Comparison of ENCODE assay signal across 33 cellular contexts in genomic region chr12:39383064-39383552, GRCh38.
"Had no signal": no experiment of that assay in that cellular context is flagged by ENCODE, and none has a peak within 500 bp of the region (broad histone marks: within the 10 kb centered on the region; RNA-seq: fewer than 3 reads in every experiment).

No MANE protein-coding gene starts in this region.

- H3K4me3 Mint-ChIP-seq: activated B cell treated with CpG ODN at 0.5 μM for 24 hours; activated CD4-positive, alpha-beta memory T cell treated with anti-CD3 and anti-CD28 coated beads, Interleukin-2, amount 10 ng/mL, durations not matched to agents 7 days and 5 days; activated CD4-positive, alpha-beta T cell treated with anti-CD3 and anti-CD28 coated beads for 36 hours; activated CD8-positive, alpha-beta memory T cell treated with anti-CD3 and anti-CD28 coated beads, Interleukin-2, amount 10 ng/mL, durations not matched to agents 7 days and 5 days; activated CD8-positive, alpha-beta T cell treated with anti-CD3 and anti-CD28 coated beads, Interleukin-2, amount 10 ng/mL, durations not matched to agents 7 days and 5 days; activated naive CD4-positive, alpha-beta T cell treated with anti-CD3 and anti-CD28 coated beads, Interleukin-2, amount 10 ng/mL, durations not matched to agents 7 days and 5 days; activated naive CD4-positive, alpha-beta T cell treated with anti-CD3 and anti-CD28 coated beads, Interleukin-2, amount 50 U/mL, for 24 hours; activated naive CD8-positive, alpha-beta T cell treated with anti-CD3 and anti-CD28 coated beads for 36 hours; activated T-cell treated with anti-CD3 and anti-CD28 coated beads, Interleukin-2, amount 50 U/mL, for 24 hours; T-helper 1 cell treated with Interleukin-12 subunit alpha and Interleukin-12 subunit beta and Interleukin-4 antibody, amounts not matched to agents 30 μg/mL and 1 μg/mL, for 36 hours; T-helper 2 cell treated with Interferon-gamma antibody and Interleukin-4, amounts not matched to agents 5 μg/mL and 100 μg/mL, for 36 hours had no signal

- H3K9me3 ChIP-seq: adrenal gland, body of pancreas, breast epithelium had no signal

- H3K9me3 Mint-ChIP-seq: activated B cell treated with CpG ODN at 0.5 μM for 24 hours; activated CD4-positive, alpha-beta memory T cell treated with anti-CD3 and anti-CD28 coated beads, Interleukin-2, amount 10 ng/mL, durations not matched to agents 7 days and 5 days; activated naive CD4-positive, alpha-beta T cell treated with anti-CD3 and anti-CD28 coated beads, Interleukin-2, amount 10 ng/mL, durations not matched to agents 7 days and 5 days; activated naive CD4-positive, alpha-beta T cell treated with anti-CD3 and anti-CD28 coated beads, Interleukin-2, amount 50 U/mL, for 24 hours; activated naive CD8-positive, alpha-beta T cell treated with anti-CD3 and anti-CD28 coated beads for 36 hours; activated T-cell treated with anti-CD3 and anti-CD28 coated beads, Interleukin-2, amount 50 U/mL, for 24 hours; activated T-helper 2 cell treated with anti-CD3 and anti-CD28 coated beads, Interferon-gamma antibody, Interleukin-2, Interleukin-4, amounts not matched to agents 10 μg/mL and 5 μg/mL and 100 μg/mL, durations not matched to agents 14 hours and 24 hours and 36 hours; T-helper 1 cell treated with Interleukin-12 subunit alpha and Interleukin-12 subunit beta and Interleukin-4 antibody, amounts not matched to agents 30 μg/mL and 1 μg/mL, for 36 hours; T-helper 2 cell treated with Interferon-gamma antibody and Interleukin-4, amounts not matched to agents 5 μg/mL and 100 μg/mL, for 36 hours had no signal

- DNase-seq: activated B cell treated with CpG ODN at 0.5 μM for 24 hours; activated CD4-positive, alpha-beta memory T cell treated with anti-CD3 and anti-CD28 coated beads, Interleukin-2, amount 10 ng/mL, durations not matched to agents 7 days and 5 days; activated CD4-positive, alpha-beta T cell treated with anti-CD3 and anti-CD28 coated beads for 1 hour; activated CD4-positive, alpha-beta T cell treated with anti-CD3 and anti-CD28 coated beads for 36 hours; activated CD4-positive, alpha-beta T cell treated with anti-CD3 and anti-CD28 coated beads for 48 hours; activated CD4-positive, alpha-beta T cell treated with anti-CD3 and anti-CD28 coated beads, Interleukin-2, amount 50 U/mL, for 1 hour; activated CD4-positive, alpha-beta T cell treated with anti-CD3 and anti-CD28 coated beads, Interleukin-2, amount 50 U/mL, for 48 hours; activated CD8-positive, alpha-beta memory T cell treated with anti-CD3 and anti-CD28 coated beads for 24 hours; activated CD8-positive, alpha-beta memory T cell treated with anti-CD3 and anti-CD28 coated beads, Interleukin-2, amount 10 ng/mL, durations not matched to agents 7 days and 5 days; activated CD8-positive, alpha-beta memory T cell treated with anti-CD3 and anti-CD28 coated beads, Interleukin-2, amount 50 U/mL, for 48 hours; activated CD8-positive, alpha-beta T cell treated with anti-CD3 and anti-CD28 coated beads, Interleukin-2, amount 10 ng/mL, durations not matched to agents 7 days and 5 days; activated effector memory CD4-positive, alpha-beta T cell treated with Interleukin-2 at 50 U/mL for 16 hours; activated gamma-delta T cell; activated naive CD4-positive, alpha-beta T cell treated with anti-CD3 and anti-CD28 coated beads, Interleukin-2, amount 10 ng/mL, durations not matched to agents 7 days and 5 days; activated naive CD4-positive, alpha-beta T cell treated with Interleukin-2 at 50 U/mL for 16 hours; activated naive CD8-positive, alpha-beta T cell treated with anti-CD3 and anti-CD28 coated beads for 36 hours; activated T-cell treated with anti-CD3 and anti-CD28 coated beads, Interleukin-2, amount 50 U/mL, for 24 hours; activated T-cell treated with anti-CD3 and anti-CD28 coated beads, Interleukin-2, amount 50 U/mL, for 48 hours; adrenal gland; amniotic stem cell; aorta; body of pancreas; brain microvascular endothelial cell; central memory CD4-positive, alpha-beta T cell; T-helper 1 cell; T-helper 2 cell; T-helper 9 cell had no signal

- H3K27ac ChIP-seq: adrenal gland, body of pancreas, brain microvascular endothelial cell, breast epithelium, VCaP had no signal

- ATAC-seq: activated CD4-positive, alpha-beta T cell treated with anti-CD3 and anti-CD28 coated beads for 36 hours; activated CD8-positive, alpha-beta memory T cell treated with anti-CD3 and anti-CD28 coated beads, Interleukin-2, amount 10 ng/mL, durations not matched to agents 7 days and 5 days; activated CD8-positive, alpha-beta T cell treated with anti-CD3 and anti-CD28 coated beads, Interleukin-2, amount 10 ng/mL, durations not matched to agents 7 days and 5 days; body of pancreas had no signal

- H3K27ac Mint-ChIP-seq: activated B cell treated with CpG ODN at 0.5 μM for 24 hours; activated CD4-positive, alpha-beta memory T cell treated with anti-CD3 and anti-CD28 coated beads, Interleukin-2, amount 10 ng/mL, durations not matched to agents 7 days and 5 days; activated CD4-positive, alpha-beta T cell treated with anti-CD3 and anti-CD28 coated beads for 36 hours; activated CD8-positive, alpha-beta memory T cell treated with anti-CD3 and anti-CD28 coated beads, Interleukin-2, amount 10 ng/mL, durations not matched to agents 7 days and 5 days; activated CD8-positive, alpha-beta T cell treated with anti-CD3 and anti-CD28 coated beads, Interleukin-2, amount 10 ng/mL, durations not matched to agents 7 days and 5 days; activated naive CD4-positive, alpha-beta T cell treated with anti-CD3 and anti-CD28 coated beads, Interleukin-2, amount 10 ng/mL, durations not matched to agents 7 days and 5 days; activated naive CD4-positive, alpha-beta T cell treated with anti-CD3 and anti-CD28 coated beads, Interleukin-2, amount 50 U/mL, for 24 hours; activated naive CD8-positive, alpha-beta T cell treated with anti-CD3 and anti-CD28 coated beads for 36 hours; activated T-cell treated with anti-CD3 and anti-CD28 coated beads, Interleukin-2, amount 50 U/mL, for 24 hours; activated T-helper 2 cell treated with anti-CD3 and anti-CD28 coated beads, Interferon-gamma antibody, Interleukin-2, Interleukin-4, amounts not matched to agents 10 μg/mL and 5 μg/mL and 100 μg/mL, durations not matched to agents 14 hours and 24 hours and 36 hours; T-helper 1 cell treated with Interleukin-12 subunit alpha and Interleukin-12 subunit beta and Interleukin-4 antibody, amounts not matched to agents 30 μg/mL and 1 μg/mL, for 36 hours; T-helper 2 cell treated with Interferon-gamma antibody and Interleukin-4, amounts not matched to agents 5 μg/mL and 100 μg/mL, for 36 hours had no signal

- H3K4me1 ChIP-seq: adrenal gland, body of pancreas, breast epithelium had no signal

- H3K27me3 ChIP-seq: adrenal gland, body of pancreas, brain microvascular endothelial cell, breast epithelium had no signal

- H3K36me3 Mint-ChIP-seq: activated naive CD4-positive, alpha-beta T cell treated with anti-CD3 and anti-CD28 coated beads, Interleukin-2, amount 10 ng/mL, durations not matched to agents 7 days and 5 days had no signal

- H3K4me1 Mint-ChIP-seq: activated B cell treated with CpG ODN at 0.5 μM for 24 hours; activated CD4-positive, alpha-beta memory T cell treated with anti-CD3 and anti-CD28 coated beads, Interleukin-2, amount 10 ng/mL, durations not matched to agents 7 days and 5 days; activated CD4-positive, alpha-beta T cell treated with anti-CD3 and anti-CD28 coated beads for 36 hours; activated naive CD4-positive, alpha-beta T cell treated with anti-CD3 and anti-CD28 coated beads, Interleukin-2, amount 10 ng/mL, durations not matched to agents 7 days and 5 days; activated naive CD4-positive, alpha-beta T cell treated with anti-CD3 and anti-CD28 coated beads, Interleukin-2, amount 50 U/mL, for 24 hours; activated naive CD8-positive, alpha-beta T cell treated with anti-CD3 and anti-CD28 coated beads for 36 hours had no signal

- H3K4me3 ChIP-seq: adrenal gland, body of pancreas, breast epithelium had no signal

- H3K36me3 ChIP-seq: adrenal gland, brain microvascular endothelial cell, breast epithelium had no signal

- H3K27me3 Mint-ChIP-seq: activated B cell treated with CpG ODN at 0.5 μM for 24 hours; activated CD4-positive, alpha-beta memory T cell treated with anti-CD3 and anti-CD28 coated beads, Interleukin-2, amount 10 ng/mL, durations not matched to agents 7 days and 5 days; activated CD4-positive, alpha-beta T cell treated with anti-CD3 and anti-CD28 coated beads for 36 hours; activated CD8-positive, alpha-beta memory T cell treated with anti-CD3 and anti-CD28 coated beads, Interleukin-2, amount 10 ng/mL, durations not matched to agents 7 days and 5 days; activated naive CD4-positive, alpha-beta T cell treated with anti-CD3 and anti-CD28 coated beads, Interleukin-2, amount 10 ng/mL, durations not matched to agents 7 days and 5 days; activated naive CD4-positive, alpha-beta T cell treated with anti-CD3 and anti-CD28 coated beads, Interleukin-2, amount 50 U/mL, for 24 hours; activated naive CD8-positive, alpha-beta T cell treated with anti-CD3 and anti-CD28 coated beads for 36 hours; activated T-cell treated with anti-CD3 and anti-CD28 coated beads, Interleukin-2, amount 50 U/mL, for 24 hours had no signal
